ENCODE assay signal across 1 cellular context in genomic region chr9:135848341-135849047, GRCh38.
TF ChIP-seq lines count a peak whose summit lies in the region.

No MANE protein-coding gene starts in this region.

TF ChIP-seq in HEK293, 187 proteins besides CTCF, POLR2A, EP300 and RAD21 (continued from another document):
- TF ChIP-seq ZSCAN4 (tag by site-specific recombination; IDR thresholded peaks at IDR 0.05) (peak; percentile 96), ZNF501 (tag by site-specific recombination; IDR thresholded peaks at IDR 0.05) (no peak)
